33 cellular contexts compared by ENCODE assay signal in the genomic region with DNA sequence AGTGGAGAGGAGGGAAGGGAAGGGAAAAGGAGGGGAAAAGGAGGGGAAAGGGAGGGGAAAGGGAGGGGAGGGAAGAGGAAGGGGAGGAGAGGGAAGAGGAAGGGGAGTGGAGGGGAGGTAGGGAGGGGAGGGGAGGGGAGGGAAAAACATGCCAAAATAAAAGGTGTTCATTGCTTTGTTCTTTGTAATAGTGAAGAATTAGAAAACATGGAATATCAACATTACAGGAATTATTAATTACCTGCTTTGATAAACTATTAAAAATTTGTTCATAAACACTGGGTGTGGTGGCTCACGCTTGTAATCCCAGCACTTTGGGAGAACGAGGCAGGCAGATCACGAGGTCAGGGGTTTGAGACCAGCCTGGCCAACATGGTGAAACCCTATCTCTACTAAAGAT.
"Had no signal": no experiment of that assay in that cellular context is flagged by ENCODE, and none has a peak within 500 bp of the region (broad histone marks: within the 10 kb centered on the region; RNA-seq: fewer than 3 reads in every experiment).

No MANE protein-coding gene starts in this region.

- H3K36me3 ChIP-seq: MG63 had no signal

- DNase-seq: Karpas-422, Kasumi-1, MG63, MM.1S, MV-4-11, NCI-H1048, NCI-H1092, NCI-H1092 treated with DMSO at 0.1 percent for 48 hours, NCI-H1105, NCI-H1105 treated with DMSO at 0.1 percent for 48 hours, NCI-H1417 treated with DMSO at 0.1 percent for 48 hours, NCI-H1436, NCI-H1436 treated with DMSO at 0.1 percent for 48 hours, NCI-H146, NCI-H1694, NCI-H1694 treated with DMSO at 0.1 percent for 48 hours, NCI-H187, NCI-H187 treated with DMSO at 0.1 percent for 48 hours, NCI-H1930, NCI-H2029, NCI-H2029 treated with DMSO at 0.1 percent for 48 hours, NCI-H2081, NCI-H2081 treated with DMSO at 0.1 percent for 48 hours, NCI-H2107, NCI-H2171, NCI-H2171 treated with DMSO at 0.1 percent for 48 hours, NCI-H2227 treated with DMSO at 0.1 percent for 48 hours, NCI-H226, NCI-H345, NCI-H446, NCI-H446 treated with DMSO at 0.1 percent for 48 hours, NCI-H510A, NCI-H524 had no signal

- H3K4me3 ChIP-seq: MG63 had no signal

- H3K27me3 ChIP-seq: MG63 had no signal

- H3K9me3 ChIP-seq: MG63 had no signal
